In the genomic region with DNA sequence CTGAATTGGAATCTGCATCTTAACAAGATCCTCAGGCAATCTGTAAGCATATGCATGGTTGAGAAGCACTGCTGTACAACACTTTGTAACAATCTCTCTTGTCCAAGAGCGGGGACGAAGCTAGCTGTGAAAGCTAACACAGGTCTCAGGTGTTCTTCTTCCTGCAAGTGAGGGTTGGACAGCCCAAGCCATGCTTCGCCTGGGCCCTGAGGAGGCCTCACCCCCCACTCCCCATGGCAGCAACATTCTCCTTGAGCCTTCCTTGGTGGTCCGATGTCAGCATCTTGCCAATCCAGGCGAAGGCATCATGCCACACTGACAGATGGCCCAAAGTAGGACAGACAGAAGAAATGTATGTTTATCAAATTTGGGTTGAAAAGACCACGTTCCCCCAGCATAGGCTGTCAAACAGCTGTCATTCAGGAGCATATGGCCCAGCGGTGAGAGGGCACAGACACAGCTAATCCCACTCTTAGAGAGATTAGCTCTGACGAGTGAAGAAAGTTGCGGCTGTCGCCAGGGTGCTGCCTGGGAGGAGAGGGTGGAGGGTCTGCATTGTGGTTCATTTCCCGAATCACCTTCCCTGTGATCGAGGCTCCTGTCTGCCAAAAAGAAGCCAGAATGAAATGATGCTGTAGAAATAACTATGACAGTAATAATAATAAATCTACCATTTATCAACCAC, we compare ENCODE assay signal across 15 cellular contexts.
A peak's percentile ranks its signal among the peaks of the same experiment; 100 is the strongest.
DNase-seq lines count a peak whose midpoint lies in the region; ATAC-seq lines count a peak whose summit lies in the region.
"Had no signal": no experiment of that assay in that cellular context is flagged by ENCODE, and none has a peak within 500 bp of the region (broad histone marks: within the 10 kb centered on the region; RNA-seq: fewer than 3 reads in every experiment).

No MANE protein-coding gene starts in this region.

- H2BK5ac ChIP-seq in neuronal stem cell (ENCODE audit: low read length), result no peak overlapping the region

- no CpG with 5 or more reads among the region's 12 CpGs for WGBS in neuronal stem cell (ENCODE audit: extremely low coverage in 2 of 2, insufficient read length in 2 of 2, insufficient replicate concordance in 1 of 2), 2 donors

- H3K27ac ChIP-seq in SJCRH30 (no peak overlapping the region), neuronal stem cell (replicated peaks; ENCODE audit: low read length) (no peak overlapping the region)
- H3K27ac ChIP-seq: BLaER1 treated with 17β-estradiol and CSF1 and Interleukin-3, amounts not matched to agents 10 nM and 100 nM had no signal

- H3K4me1 ChIP-seq in SJCRH30, result peaks cover 21% of the 10 kb centered on the region
- H3K4me1 ChIP-seq in neuronal stem cell (ENCODE audit: control insufficient read depth in 2 of 2, insufficient read depth in 1 of 2, low read depth in 1 of 2, low read length in 2 of 2), result peaks cover 5 to 7% of the 10 kb centered on the region in 2 donors
- H3K4me1 ChIP-seq: HAP-1 had no signal

- H3K36me3 ChIP-seq in SJCRH30 (no peaks in the 10 kb centered on the region), neuronal stem cell (replicated peaks in 1 of 2; ENCODE audit: control insufficient read depth in 2 of 2, insufficient read depth in 2 of 2, low read length in 2 of 2) (no peaks in the 10 kb centered on the region)
- H3K36me3 ChIP-seq: BLaER1 treated with 17β-estradiol and CSF1 and Interleukin-3, amounts not matched to agents 10 nM and 100 nM; HAP-1 had no signal

- no peak overlapping the region for H3K4me3 ChIP-seq in SJCRH30
- H3K4me3 ChIP-seq in neuronal stem cell (ENCODE audit: low read length in 2 of 2), result no peak overlapping the region
- H3K4me3 ChIP-seq: BLaER1 treated with 17β-estradiol and CSF1 and Interleukin-3, amounts not matched to agents 10 nM and 100 nM; GM12878; HAP-1 had no signal

- H3K9ac ChIP-seq in neuronal stem cell (ENCODE audit: low read depth, low read length, poor library complexity), result no peak overlapping the region
- H3K9ac ChIP-seq: BLaER1 treated with 17β-estradiol and CSF1 and Interleukin-3, amounts not matched to agents 10 nM and 100 nM had no signal

- no peak for ATAC-seq in GM18861 (IDR thresholded peaks at IDR 0.05; ENCODE audit: unreplicated experiment)
- ATAC-seq: GM12878, HepG2 had no signal

- no peak overlapping the region for H2BK12ac ChIP-seq in neuronal stem cell (ENCODE audit: low read length)

- peak overlapping the region; percentile 19 for H3K4ac ChIP-seq in neuronal stem cell (ENCODE audit: low read length)

- H2BK15ac ChIP-seq in neuronal stem cell (ENCODE audit: low read length), result peak overlapping the region; percentile 40

- H3K4me2 ChIP-seq in neuronal stem cell (ENCODE audit: insufficient read depth, low read length, poor library complexity, severe bottlenecking), result no peak overlapping the region

- no peak overlapping the region for H2AFZ ChIP-seq in neuronal stem cell (ENCODE audit: low read length)

- H4K8ac ChIP-seq in neuronal stem cell (ENCODE audit: low read depth, low read length), result no peak overlapping the region

- H4K91ac ChIP-seq in neuronal stem cell (ENCODE audit: low read depth, low read length, poor library complexity), result no peak overlapping the region

- no peak overlapping the region for H3K23ac ChIP-seq in neuronal stem cell (ENCODE audit: low read depth, low read length, poor library complexity)

- no peak overlapping the region for H2BK120ac ChIP-seq in neuronal stem cell (ENCODE audit: low read depth, low read length)

- no peaks in the 10 kb centered on the region for H3K27me3 ChIP-seq in SJCRH30
- no peaks in the 10 kb centered on the region for H3K27me3 ChIP-seq in neuronal stem cell (ENCODE audit: control insufficient read depth in 3 of 3, insufficient read depth in 3 of 3, low read depth in 1 of 3, low read length in 3 of 3)

- no peaks in the 10 kb centered on the region for H3K79me1 ChIP-seq in neuronal stem cell (ENCODE audit: low read depth, low read length)

- H3K9me3 ChIP-seq in SJCRH30 (replicated peaks), result no peaks in the 10 kb centered on the region
- no peaks in the 10 kb centered on the region for H3K9me3 ChIP-seq in neuronal stem cell (replicated peaks in 1 of 2; ENCODE audit: control insufficient read depth in 2 of 2, insufficient read depth in 1 of 2, low read depth in 1 of 2, low read length in 2 of 2)
- H3K9me3 ChIP-seq: BLaER1 treated with 17β-estradiol and CSF1 and Interleukin-3, amounts not matched to agents 10 nM and 100 nM; HAP-1 had no signal

- H3K18ac ChIP-seq in neuronal stem cell (ENCODE audit: low read length), result peak overlapping the region; percentile 31

- peak overlapping the region; percentile 49 for H2AK5ac ChIP-seq in neuronal stem cell (ENCODE audit: low read depth, low read length)

- peak overlapping the region; percentile 31 for H3K14ac ChIP-seq in neuronal stem cell (ENCODE audit: low read length)

- DNase-seq in D341Med (ENCODE audit: low spot score), result peak; percentile 71
- peak; percentile 24 for DNase-seq in NCI-H1694 treated with DMSO at 0.1 percent for 48 hours (lab: John Stamatoyannopoulos, UW)
- peak; percentile 24 to 50 for DNase-seq in SJCRH30
- DNase-seq in neuronal stem cell (ENCODE audit: low spot score), result no peak
- no peak for DNase-seq in SW 1271 (lab: John Stamatoyannopoulos, UW)
- DNase-seq in ecto neural progenitor cell (ENCODE audit: low spot score), result no peak
- DNase-seq: 8988T; AML-193; CD4-positive, CD25-positive, alpha-beta regulatory T cell; DMS79 had no signal

Comparison
In these comparisons a context has a peak if more than half of its experiments do, and no peak if none do; other contexts are left out.
1. DNase-seq: peak in D341Med (single experiment), NCI-H1694 treated with DMSO at 0.1 percent for 48 hours (single experiment) and SJCRH30 (2 of 2); none in neuronal stem cell (single experiment), SW 1271 (0 of 2) and ecto neural progenitor cell (single experiment).